Comparison of ENCODE assay signal across 8 cellular contexts in the genomic region with DNA sequence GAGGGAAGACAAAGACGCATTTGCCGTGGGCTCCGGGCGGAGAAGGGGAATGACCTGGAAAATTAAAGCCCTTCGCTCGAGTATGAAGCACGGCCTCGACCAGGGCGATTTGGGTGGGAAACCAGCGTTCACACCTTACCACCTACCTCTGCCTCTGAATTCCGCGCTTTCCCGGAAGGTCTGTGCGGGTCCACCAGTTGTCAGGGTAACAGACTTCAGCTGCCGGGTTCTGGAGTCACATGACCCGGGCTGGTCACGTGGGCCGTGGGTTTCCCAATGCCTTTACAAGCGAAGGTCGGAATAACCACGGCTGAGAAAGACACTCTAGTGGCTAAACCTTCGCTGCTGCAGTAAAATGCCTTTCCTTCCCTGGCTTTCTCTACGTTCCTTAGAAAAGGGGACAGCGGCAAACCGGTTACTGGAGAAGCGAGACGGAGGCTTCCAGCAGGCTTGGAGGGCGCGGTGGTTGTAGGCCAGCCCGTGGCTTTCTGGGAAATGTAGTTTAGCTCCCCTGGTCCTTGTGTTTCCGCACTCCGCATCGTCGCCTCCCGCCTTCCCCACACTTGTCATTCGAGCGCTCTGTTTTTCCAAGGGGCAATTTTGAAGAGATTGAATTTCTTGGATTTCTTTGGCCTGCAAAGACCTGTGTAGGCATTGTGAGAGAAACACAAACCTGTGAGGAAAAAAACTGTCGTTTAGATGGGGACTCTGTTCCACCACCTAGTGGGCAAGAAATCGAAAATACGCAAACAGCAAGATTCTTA. TPM values are rescaled to one million over a fixed set of nuclear protein-coding genes. Genes with fewer than 3 reads are reported as not detected.
DNase-seq lines count a peak whose midpoint lies in the region; ATAC-seq and TF ChIP-seq lines count a peak whose summit lies in the region.

A gene with protein sequence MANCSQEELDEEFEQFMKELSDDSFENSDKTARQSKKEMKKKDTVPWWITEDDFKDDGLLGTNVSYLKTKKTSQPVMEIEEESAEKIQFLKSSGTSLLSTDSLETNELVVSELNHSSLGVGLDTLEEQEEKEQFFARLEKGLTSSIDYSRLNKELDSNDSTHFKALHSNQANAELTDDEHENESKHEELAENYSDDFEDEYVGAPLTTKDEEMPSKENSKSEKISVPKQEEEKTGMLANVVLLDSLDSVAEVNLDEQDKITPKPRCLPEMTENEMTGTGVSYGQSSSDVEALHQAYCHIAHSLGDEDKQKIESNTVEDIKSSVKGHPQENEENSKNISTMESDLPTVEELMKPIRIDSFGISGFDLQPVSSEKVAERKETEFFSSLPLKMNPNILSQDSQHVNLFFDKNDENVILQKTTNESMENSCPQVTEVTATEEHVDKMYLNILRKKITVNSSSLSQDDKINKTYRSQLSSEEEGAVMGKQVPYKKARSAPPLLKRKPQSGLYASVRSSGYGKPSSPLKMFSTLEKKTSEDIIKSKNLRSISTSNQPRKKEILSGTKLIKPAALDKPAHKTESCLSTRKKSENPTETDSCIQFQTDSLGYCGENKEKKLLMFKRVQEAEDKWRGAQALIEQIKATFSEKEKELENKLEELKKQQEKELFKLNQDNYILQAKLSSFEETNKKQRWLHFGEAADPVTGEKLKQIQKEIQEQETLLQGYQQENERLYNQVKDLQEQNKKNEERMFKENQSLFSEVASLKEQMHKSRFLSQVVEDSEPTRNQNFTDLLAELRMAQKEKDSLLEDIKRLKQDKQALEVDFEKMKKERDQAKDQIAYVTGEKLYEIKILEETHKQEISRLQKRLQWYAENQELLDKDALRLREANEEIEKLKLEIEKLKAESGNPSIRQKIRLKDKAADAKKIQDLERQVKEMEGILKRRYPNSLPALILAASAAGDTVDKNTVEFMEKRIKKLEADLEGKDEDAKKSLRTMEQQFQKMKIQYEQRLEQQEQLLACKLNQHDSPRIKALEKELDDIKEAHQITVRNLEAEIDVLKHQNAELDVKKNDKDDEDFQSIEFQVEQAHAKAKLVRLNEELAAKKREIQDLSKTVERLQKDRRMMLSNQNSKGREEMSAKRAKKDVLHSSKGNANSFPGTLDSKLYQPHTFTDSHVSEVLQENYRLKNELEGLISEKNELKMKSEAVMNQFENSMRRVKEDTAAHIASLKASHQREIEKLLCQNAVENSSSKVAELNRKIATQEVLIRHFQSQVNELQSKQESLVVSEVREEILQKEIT (N-terminal part only) (minus strand): TSS at position 210 of the 764 bp plus-strand sequence. CDS start 1,250 bp downstream, outside the sequence.

- H3K27ac Mint-ChIP-seq in GM23338, result peak within 1 kb of the TSS; percentile 79

- H3K9ac ChIP-seq in neural cell (ENCODE audit: low read length), result peak within 1 kb of the TSS; percentile 76

- no peaks in the 10 kb centered on the region for H4K20me1 ChIP-seq in GM23338 (replicated peaks; ENCODE audit: insufficient read depth)
- no peaks in the 10 kb centered on the region for H4K20me1 ChIP-seq in neural cell (ENCODE audit: insufficient read depth)

- TF ChIP-seq EP300 in neural cell (conservative IDR thresholded peaks at IDR 0.05; ENCODE audit: poor library complexity, severe bottlenecking) (peak; percentile 29), stomach (IDR thresholded peaks at IDR 0.05) (no peak)

- peak; percentile 70 for TF ChIP-seq RAD21 in neural cell (conservative IDR thresholded peaks at IDR 0.05)

- intact Hi-C loops in stomach (cut with DNase I; ENCODE audit: low total_unique reads), result loop anchor here (10.0 kb wide), 1 partner anchor 343 kb away; no protein-coding TSS in a partner anchor

- H3K4me1 Mint-ChIP-seq in GM23338, result peaks cover 2% of the 10 kb centered on the region; the same call in 1 of the 3 replicates

- peak within 1 kb of the TSS; percentile 95 for H3K4me3 Mint-ChIP-seq in GM23338

- H3K79me2 ChIP-seq in GM23338 (replicated peaks; ENCODE audit: insufficient read depth) (no peaks in the 10 kb centered on the region), neural cell (replicated peaks; ENCODE audit: insufficient read depth, low read length) (peaks cover 22% of the 10 kb centered on the region)

- peak within 1 kb of the TSS; percentile 94 for H2AFZ ChIP-seq in GM23338
- H2AFZ ChIP-seq in neural cell (ENCODE audit: low read depth, low read length), result peak within 1 kb of the TSS; percentile 84

- ATAC-seq in GM23338, result peak; percentile 98

- peak within 1 kb of the TSS; percentile 89 for H3K4me2 ChIP-seq in GM23338
- H3K4me2 ChIP-seq in neural cell (ENCODE audit: low read length), result peak within 1 kb of the TSS; percentile 85

- H3F3A ChIP-seq in GM23338 (replicated peaks; ENCODE audit: low read depth) (no peaks in the 10 kb centered on the region), neural cell (ENCODE audit: insufficient read depth, low read length, poor library complexity, severe bottlenecking) (no peaks in the 10 kb centered on the region)

- peaks cover 2% of the 10 kb centered on the region for H3K27me3 Mint-ChIP-seq in GM23338 (ENCODE audit: insufficient read depth, low read depth, poor library complexity)

- TF ChIP-seq CTCF in GM23338 (conservative IDR thresholded peaks at IDR 0.05; ENCODE audit: low read depth in 2 of 2) (peak; percentile 45 to 76), fibroblast of villous mesenchyme (IDR thresholded peaks at IDR 0.05; ENCODE audit: insufficient read depth, low read depth, low read length) (peak; percentile 72), neural cell (IDR thresholded peaks at IDR 0.05; ENCODE audit: poor library complexity, severe bottlenecking) (peak; percentile 95), stomach (IDR thresholded peaks at IDR 0.05) (peak in 5 of 7 experiments; percentile 29 to 68 (median 52))

- no peaks in the 10 kb centered on the region for H3K36me3 ChIP-seq in GM23338 (ENCODE audit: insufficient read depth)
- no peaks in the 10 kb centered on the region for H3K36me3 ChIP-seq in neural cell (ENCODE audit: insufficient read depth, low read length)
- H3K36me3 ChIP-seq in stomach, result no peaks in the 10 kb centered on the region

- H3K27me3 ChIP-seq in GM23338 (ENCODE audit: insufficient read depth) (peaks cover 8% of the 10 kb centered on the region; the same call in 1 of the 2 replicates), neural cell (ENCODE audit: insufficient read depth, low read depth, low read length) (peaks cover 12% of the 10 kb centered on the region), stomach (peaks cover 0 to 3% (median 0%) of the 10 kb centered on the region in 3 donors)

- H3K27ac ChIP-seq in GM23338 (ENCODE audit: low read depth), result no peak within 1 kb of the TSS
- peak within 1 kb of the TSS; percentile 81 for H3K27ac ChIP-seq in neural cell (ENCODE audit: low read length)
- peak within 1 kb of the TSS; percentile 83 to 93 (median 87) for H3K27ac ChIP-seq in stomach

- H3K9me3 ChIP-seq in neural cell (ENCODE audit: low read length) (no peaks in the 10 kb centered on the region), stomach (no peaks in the 10 kb centered on the region)

- no peaks in the 10 kb centered on the region for H3K9me3 Mint-ChIP-seq in GM23338

- H3K36me3 Mint-ChIP-seq in GM23338 (ENCODE audit: low read depth), result no peaks in the 10 kb centered on the region; the same call in 2 of the 3 replicates

- TF ChIP-seq POLR2A in stomach (IDR thresholded peaks at IDR 0.05), result no peak

- H3K9me2 ChIP-seq in GM23338 (ENCODE audit: insufficient read depth) (no peaks in the 10 kb centered on the region), neural cell (ENCODE audit: insufficient read depth, low read length) (no peaks in the 10 kb centered on the region)

- H3K4me1 ChIP-seq in GM23338 (ENCODE audit: insufficient read depth) (0 out of 2 replicates have a peak, but pooled peaks cover 6% of the 10 kb centered on the region), stomach (peaks cover 0 to 27% (median 19%) of the 10 kb centered on the region in 4 donors)

- DNase-seq in EL (peak; percentile 84), GM23338 (ENCODE audit: low spot score) (peak; percentile 96), LHCN-M2 (ENCODE audit: low read depth) (peak; percentile 82), RPMI7951 (ENCODE audit: low read depth) (peak; percentile 83), fibroblast of villous mesenchyme (ENCODE audit: low read depth) (peak; percentile 86), stomach (peak; percentile 92)
- peak; percentile 77 for DNase-seq in activated T-helper 9 cell treated with anti-CD3 and anti-CD28 coated beads, Interleukin-2, amount 50 U/mL, for 16 hours (ENCODE audit: low read depth)

- 0 to 1% (median 0%) methylated on average over 40 of the region's 40 CpGs for WGBS in stomach, 5 donors

- peak within 1 kb of the TSS; percentile 85 for H3K4me3 ChIP-seq in GM23338
- peak within 1 kb of the TSS; percentile 75 for H3K4me3 ChIP-seq in fibroblast of villous mesenchyme (ENCODE audit: low read depth, low read length)
- H3K4me3 ChIP-seq in neural cell (ENCODE audit: low read length), result peak within 1 kb of the TSS; percentile 77
- H3K4me3 ChIP-seq in stomach, result peak within 1 kb of the TSS; percentile 64 to 88 (median 80)

TF ChIP-seq in GM23338, 12 proteins besides CTCF, POLR2A, EP300 and RAD21 (continues in another document):
- TF ChIP-seq ZNF114 (CRISPR knock-in tag; IDR thresholded peaks at IDR 0.05) (no peak), POLR2AphosphoS5 (IDR thresholded peaks at IDR 0.05; ENCODE audit: low read depth) (0 out of 2 replicates have a peak, but pooled peaks have one; percentile 35)

TF ChIP-seq in neural cell, 6 proteins besides CTCF, POLR2A, EP300 and RAD21 (continues in another document):
- TF ChIP-seq MXI1 (conservative IDR thresholded peaks at IDR 0.05; ENCODE audit: poor library complexity, severe bottlenecking), result peak; percentile 94
- TF ChIP-seq SMC3 (conservative IDR thresholded peaks at IDR 0.05; ENCODE audit: poor library complexity), result peak; percentile 82

RNA-seq across cellular contexts. Expression of the gene that starts here (rescaled TPM):
- 9.2 and 12.4 TPM in 2 replicates for total RNA-seq in GM23338 (2014; rRNA removed; shearing (Covaris generic))
- polyA plus RNA-seq in GM23338 (2016; fragmentation: Nextera tagmentation; extraction: Ambion mirVana), result 9.2 and 15.4 TPM in 2 replicates
- 8.6 and 8.8 TPM in 2 replicates for total RNA-seq in LHCN-M2 (2014; rRNA removed)
- polyA plus RNA-seq in LHCN-M2 (2012), result 1.3 TPM
- total RNA-seq in RPMI7951 (2014; rRNA removed; shearing (Covaris generic)), result 5.3 and 6.7 TPM in 2 replicates
- 5.2 and 6.0 TPM in 2 replicates for total RNA-seq in fibroblast of villous mesenchyme
- polyA plus RNA-seq in neural cell, result 10.9 and 19.3 TPM in 2 replicates
- 36.0 and 39.6 TPM in 2 replicates for polyA minus RNA-seq in neural cell
- 10 to 100 TPM in 4 of 5 donors, 1 to 10 TPM in 1; 1.4 to 33.9 (median 12.1) TPM for total RNA-seq in stomach
- 1 to 10 TPM; 4.9 to 5.0 (median 4.9) TPM for polyA plus RNA-seq in stomach
